Comparison of ENCODE assay signal across 9 cellular contexts in the genomic region with DNA sequence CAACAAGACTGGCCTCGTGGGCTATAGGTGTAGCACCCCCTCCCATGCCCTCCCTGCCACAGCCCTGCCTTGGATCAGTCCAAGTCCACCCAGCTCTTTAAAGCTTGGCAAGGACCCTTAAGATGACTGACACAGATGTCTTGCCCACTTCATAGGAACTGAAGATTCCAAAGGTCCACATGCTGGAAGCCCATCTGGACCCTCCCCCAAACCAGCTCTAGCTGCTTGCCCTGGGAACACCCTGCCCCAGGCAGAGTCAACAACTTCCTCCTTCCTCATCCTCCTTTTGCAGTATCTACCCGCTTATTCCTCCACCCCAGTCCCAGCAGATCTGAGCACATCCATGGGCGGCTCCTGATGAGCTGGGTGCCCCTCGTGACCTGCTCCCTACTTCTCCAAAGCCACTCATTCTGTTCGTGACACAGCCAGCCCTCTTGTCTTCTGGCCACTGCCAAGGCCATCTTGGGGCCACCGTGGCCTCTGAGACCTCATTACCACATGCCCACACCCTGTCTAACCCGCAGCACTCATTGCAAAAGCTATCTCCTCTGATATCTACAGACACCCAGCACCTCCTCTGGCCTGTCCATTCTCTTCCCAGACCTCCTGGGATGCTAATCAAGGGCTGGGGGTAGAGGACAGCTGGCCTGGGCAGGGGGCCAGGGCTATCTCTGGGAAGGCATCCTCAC. TPM values are rescaled to one million over a fixed set of nuclear protein-coding genes. Genes with fewer than 3 reads are reported as not detected.
DNase-seq lines count a peak whose midpoint lies in the region; ATAC-seq and TF ChIP-seq lines count a peak whose summit lies in the region.
"Had no signal": no experiment of that assay in that cellular context is flagged by ENCODE, and none has a peak within 500 bp of the region (broad histone marks: within the 10 kb centered on the region; RNA-seq: fewer than 3 reads in every experiment).

No MANE protein-coding gene starts in this region.

- no TSS peak for BruUV-seq in A673 (replicated peaks; lab: Mats Ljungman, UMichigan)

- H3K4me1 Mint-ChIP-seq in natural killer cell, result peaks cover 20 to 47% of the 10 kb centered on the region in 2 donors

- ATAC-seq in natural killer cell (no peak), GM19328 (IDR thresholded peaks at IDR 0.05; ENCODE audit: unreplicated experiment) (no peak)

- H3K27ac Mint-ChIP-seq in natural killer cell, result peak overlapping the region; percentile 61 to 66

- H3K36me3 Mint-ChIP-seq in natural killer cell, result no peaks in the 10 kb centered on the region

- DNase-seq in NB4 (ENCODE audit: low read depth) (peak; percentile 61), adrenal gland (peak; percentile 34 to 72 (median 51)), natural killer cell (no peak), A673 (ENCODE audit: low spot score) (no peak), HAP-1 (ENCODE audit: low spot score in 2 of 2) (no peak)
- no peak for DNase-seq in effector CD4-positive, alpha-beta T cell

- H3K4me2 ChIP-seq in BLaER1, result peak overlapping the region; percentile 98

- TF ChIP-seq POLR2A in NB4 (IDR thresholded peaks at IDR 0.05; ENCODE audit: extremely low read depth, insufficient read length) (no peak), adrenal gland (IDR thresholded peaks at IDR 0.05) (no peak)

- in situ Hi-C loops in HAP-1 (cut with MboI; ENCODE audit: low sequenced_read_pairs), result no loop called here

- H3K27me3 ChIP-seq in BLaER1 (no peaks in the 10 kb centered on the region), adrenal gland (no peaks in the 10 kb centered on the region), A673 (replicated peaks; ENCODE audit: insufficient read depth, low read depth, low read length, poor library complexity) (no peaks in the 10 kb centered on the region), HAP-1 (ENCODE audit: low read depth) (no peaks in the 10 kb centered on the region)

- H4K20me1 ChIP-seq in BLaER1, result no peaks in the 10 kb centered on the region

- H3K36me3 ChIP-seq in BLaER1, result no peaks in the 10 kb centered on the region
- H3K36me3 ChIP-seq in adrenal gland (replicated peaks in 1 of 2), result no peaks in the 10 kb centered on the region
- H3K36me3 ChIP-seq in A673 (ENCODE audit: insufficient read depth, low read length, poor library complexity, severe bottlenecking), result no peaks in the 10 kb centered on the region
- no peaks in the 10 kb centered on the region for H3K36me3 ChIP-seq in HAP-1 (replicated peaks)

- no peaks in the 10 kb centered on the region for H3K9me3 Mint-ChIP-seq in natural killer cell

- H3K4me3 ChIP-seq in BLaER1 (peak overlapping the region; percentile 0; the same call in 1 of the 2 replicates), NB4 (ENCODE audit: low read depth, low read length) (peak overlapping the region; percentile 61), adrenal gland (no peak overlapping the region), A673 (ENCODE audit: low read depth, low read length, poor library complexity, severe bottlenecking) (no peak overlapping the region), HAP-1 (no peak overlapping the region)

- 37 to 54% (median 42%) methylated on average over 7 of the region's 7 CpGs for WGBS in adrenal gland, 4 donors

- H3K4me1 ChIP-seq in BLaER1, result peaks cover 91% of the 10 kb centered on the region
- H3K4me1 ChIP-seq in adrenal gland (replicated peaks in 1 of 2), result peaks cover 14 to 41% of the 10 kb centered on the region in 2 donors
- peaks cover 6% of the 10 kb centered on the region for H3K4me1 ChIP-seq in A673 (ENCODE audit: insufficient read depth, low read length, poor library complexity, severe bottlenecking)
- peaks cover 8% of the 10 kb centered on the region for H3K4me1 ChIP-seq in HAP-1

- H3K9me3 ChIP-seq in BLaER1 (no peaks in the 10 kb centered on the region), adrenal gland (replicated peaks in 1 of 3) (no peaks in the 10 kb centered on the region), A673 (ENCODE audit: low read depth, low read length, poor library complexity, severe bottlenecking) (no peaks in the 10 kb centered on the region), HAP-1 (no peaks in the 10 kb centered on the region)

- intact Hi-C loops in adrenal gland (cut with DNase I), result no loop called here
- intact Hi-C loops in natural killer cell (cut with micrococcal nuclease), result no loop called here
- intact Hi-C loops in A673 (cut with micrococcal nuclease; ENCODE audit: unreplicated experiment), result no loop called here

- POLR2A ChIA-PET in A673 (lab: Charles Lee; ENCODE audit: low non-redundant PET), result no interaction called here

- peak overlapping the region; percentile 57 for H3K9ac ChIP-seq in BLaER1
- H3K9ac ChIP-seq: GM23248 had no signal

- H3K27me3 Mint-ChIP-seq in natural killer cell (ENCODE audit: low read depth in 2 of 2), result no peaks in the 10 kb centered on the region

- CTCF ChIA-PET in A673 (lab: Charles Lee), result interaction anchor here (0.8 to 1.1 kb wide), 3 partner anchors 119 to 158 kb away, joined by 3 to 5 read pairs (median 4); partner anchors contain the start of gene CCDC51

- peak overlapping the region; percentile 55 for H3K4me3 Mint-ChIP-seq in natural killer cell

- H3K27ac ChIP-seq in BLaER1, result peak overlapping the region; percentile 88
- H3K27ac ChIP-seq in adrenal gland, result peak overlapping the region in 2 of 5 donors; percentile 45 to 75
- H3K27ac ChIP-seq in A673 (ENCODE audit: low read depth, low read length, poor library complexity, severe bottlenecking), result no peak overlapping the region
- H3K27ac ChIP-seq: GM23248 had no signal

- TF ChIP-seq CTCF in NB4 (IDR thresholded peaks at IDR 0.05; ENCODE audit: low read depth, low read length) (no peak), adrenal gland (IDR thresholded peaks at IDR 0.05) (no peak), natural killer cell (IDR thresholded peaks at IDR 0.05) (peak; percentile 42), A673 (conservative IDR thresholded peaks at IDR 0.05; ENCODE audit: low read depth, low read length) (no peak)

RNA-seq across cellular contexts. Expression of gene PFKFB4, which starts 2.0 kb away (rescaled TPM):
- total RNA-seq in adrenal gland (10 to 100 TPM in 1 of 8 donors, 1 to 10 TPM in 7; 2.0 to 10.2 (median 4.3) TPM), natural killer cell (1 to 10 TPM; 2.4 to 4.3 (median 3.6) TPM), A673 (2021) (5.0 and 7.2 TPM in 2 replicates)
- polyA plus RNA-seq in adrenal gland, result 1 to 10 TPM; 1.8 to 5.6 (median 4.5) TPM

RNA-seq across cellular contexts. Expression of gene UCN2, which starts 5.0 kb away (rescaled TPM):
- total RNA-seq in adrenal gland (under 1 TPM in 1 of 8 donors, not detected in 7; 0.14 TPM), natural killer cell (not detected), A673 (2021) (0.49 and 0.81 TPM in 2 replicates)
- under 1 TPM in 2 of 3 donors, not detected in 1; 0.20 to 0.32 TPM for polyA plus RNA-seq in adrenal gland

RNA-seq across cellular contexts. Expression of gene COL7A1, which starts 36.5 kb away (rescaled TPM):
- 1 to 10 TPM in 7 of 8 donors, under 1 TPM in 1; 0.36 to 6.6 (median 2.2) TPM for total RNA-seq in adrenal gland
- polyA plus RNA-seq in adrenal gland, result 10 to 100 TPM in 2 of 3 donors, under 1 TPM in 1; 0.35 to 66.9 (median 23.2) TPM
- total RNA-seq in natural killer cell, result 1 to 10 TPM in 2 of 3 donors, under 1 TPM in 1; 0.54 to 1.7 (median 1.4) TPM
- total RNA-seq in A673 (2021), result 16.4 and 24.8 TPM in 2 replicates

RNA-seq across cellular contexts. Expression of gene UQCRC1, which starts 50.9 kb away (rescaled TPM):
- total RNA-seq in adrenal gland (100 to 1,000 TPM; 229 to 383 (median 294) TPM), natural killer cell (100 to 1,000 TPM; 117 to 139 (median 124) TPM), A673 (2021) (189 and 215 TPM in 2 replicates)
- polyA plus RNA-seq in adrenal gland, result 100 to 1,000 TPM; 201 to 298 (median 227) TPM

RNA-seq across cellular contexts. Expression of gene SHISA5, which starts 54.6 kb away (rescaled TPM):
- total RNA-seq in adrenal gland, result 100 to 1,000 TPM; 110 to 167 (median 133) TPM
- 10 to 100 TPM; 77.2 to 89.4 (median 85.6) TPM for polyA plus RNA-seq in adrenal gland
- 100 to 1,000 TPM; 211 to 237 (median 218) TPM for total RNA-seq in natural killer cell
- 61.8 and 63.5 TPM in 2 replicates for total RNA-seq in A673 (2021)

Comparison
In these comparisons a context has a peak if more than half of its experiments do, and no peak if none do; other contexts are left out.
1. H3K4me3 ChIP-seq: peak in BLaER1 (single experiment) and NB4 (single experiment); none in adrenal gland (0 of 4), A673 (single experiment) and HAP-1 (single experiment).
2. DNase-seq: peak in NB4 (single experiment) and adrenal gland (7 of 7); none in natural killer cell (single experiment), effector CD4-positive, alpha-beta T cell (single experiment), A673 (single experiment) and HAP-1 (0 of 2).